In the genomic region with DNA sequence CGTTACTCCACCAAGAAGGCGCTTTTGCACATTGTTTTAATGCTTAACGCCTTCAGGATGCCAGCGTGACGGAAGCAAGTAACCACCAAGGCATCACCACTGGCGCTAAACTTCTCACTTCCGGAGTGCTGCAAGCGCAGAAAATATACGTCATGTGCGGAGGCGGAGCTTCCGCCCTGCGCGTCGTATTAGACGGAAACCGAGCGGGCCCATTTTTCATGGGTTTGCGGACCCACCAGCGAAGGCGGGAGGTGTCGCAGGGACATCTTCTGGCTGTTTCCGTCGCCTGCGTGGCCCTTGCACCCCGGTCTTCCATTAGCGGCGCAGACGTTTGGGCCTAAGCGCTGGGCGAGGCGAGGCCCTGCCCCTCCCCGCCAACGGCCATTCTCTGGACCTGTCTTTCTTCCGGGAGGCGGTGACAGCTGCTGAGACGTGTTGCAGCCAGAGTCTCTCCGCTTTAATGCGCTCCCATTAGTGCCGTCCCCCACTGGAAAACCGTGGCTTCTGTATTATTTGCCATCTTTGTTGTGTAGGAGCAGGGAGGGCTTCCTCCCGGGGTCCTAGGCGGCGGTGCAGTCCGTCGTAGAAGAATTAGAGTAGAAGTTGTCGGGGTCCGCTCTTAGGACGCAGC, we compare ENCODE assay signal across 8 cellular contexts. TPM values are rescaled to one million over a fixed set of nuclear protein-coding genes. Genes with fewer than 3 reads are reported as not detected.
DNase-seq lines count a peak whose midpoint lies in the region; ATAC-seq, FAIRE-seq and TF ChIP-seq lines count a peak whose summit lies in the region.

A gene (plus strand): TSS at position 403 of the 631 bp plus-strand sequence. CDS start 235 bp downstream, outside the sequence.

- H2AFZ ChIP-seq in HepG2 (ENCODE audit: low read length), result peak within 1 kb of the TSS; percentile 93

- H3K4me3 ChIP-seq in HepG2 (replicated peaks in 1 of 3; ENCODE audit: insufficient read depth in 1 of 3, low read depth in 2 of 3, low read length in 3 of 3), result peak within 1 kb of the TSS; percentile 86 to 94 (median 89)

- POLR2A ChIA-PET in HepG2 (lab: Yijun Ruan, JAX), result interaction anchor here (0.7 to 2.1 kb wide), 8 partner anchors 10 to 267 kb away, joined by 3 to 31 read pairs (median 4); a partner anchor contains a TSS

- FAIRE-seq in HepG2 (lab: Jason Lieb, UNC), result peak; percentile 96

- H3K9ac ChIP-seq in HepG2 (ENCODE audit: insufficient read depth, low read depth, low read length), result peak within 1 kb of the TSS; percentile 86

- H3K4me1 ChIP-seq in HepG2 (ENCODE audit: insufficient read depth, low read length), result peaks cover 15% of the 10 kb centered on the region

- peak; percentile 87 for ATAC-seq in GM19395 (IDR thresholded peaks at IDR 0.05; ENCODE audit: unreplicated experiment)
- ATAC-seq in HG03565 (IDR thresholded peaks at IDR 0.05; ENCODE audit: unreplicated experiment), result peak; percentile 78
- peak; percentile 97 for ATAC-seq in HepG2

- peak within 1 kb of the TSS; percentile 91 for H3K4me2 ChIP-seq in HepG2 (ENCODE audit: low read depth, low read length)

- H3K27ac ChIP-seq in C4-2B, result peak within 1 kb of the TSS; percentile 89
- H3K27ac ChIP-seq in HepG2 (ENCODE audit: extremely low read length, insufficient read depth, low read length), result peak within 1 kb of the TSS; percentile 90

- BruUV-seq in HepG2 (replicated peaks; lab: Mats Ljungman, UMichigan), result no TSS peak

- peaks cover 32% of the 10 kb centered on the region for H3K79me2 ChIP-seq in HepG2 (ENCODE audit: insufficient read depth, low read length)

- TF ChIP-seq EP300 in HepG2 (IDR thresholded peaks at IDR 0.05; ENCODE audit: low read depth in 2 of 2, low read length in 2 of 2) (peak in 1 of 2 experiments; percentile 36; a peak in 1 of 4 replicates), HepG2 (CRISPR knock-in tag; IDR thresholded peaks at IDR 0.05; ENCODE audit: borderline replicate concordance) (0 out of 2 replicates have a peak, but pooled peaks have one; percentile 39)

- H4K20me1 ChIP-seq in HepG2 (ENCODE audit: insufficient read depth, low read length), result 0 out of 2 replicates have a peak, but pooled peaks cover 3% of the 10 kb centered on the region

- TF ChIP-seq RAD21 in HepG2 (CRISPR knock-in tag; IDR thresholded peaks at IDR 0.05), result peak; percentile 47

- no peaks in the 10 kb centered on the region for H3K9me3 ChIP-seq in HepG2 (ENCODE audit: low read length)

- 0% methylated on average over 1 of the region's 49 CpGs for WGBS in HepG2 (ENCODE audit: low lambda C conversion rate)

- no peaks in the 10 kb centered on the region; a peak in 1 of 5 replicates for H3K27me3 ChIP-seq in HepG2 (ENCODE audit: control insufficient read depth in 1 of 2, insufficient read depth in 2 of 2, low read length in 2 of 2)

- in situ Hi-C loops in HepG2 (cut with HindIII; ENCODE audit: extremely low pct_ligation_motif_present, low pct_unique_long_range_greater_than_20kb), result loop anchor here (5.0 kb wide), 1 partner anchor 248 kb away; a partner anchor contains a TSS

- TF ChIP-seq CTCF in C4-2B (conservative IDR thresholded peaks at IDR 0.05) (peak; percentile 2; the same call in 1 of the 2 replicates), HepG2 (CRISPR knock-in tag; IDR thresholded peaks at IDR 0.05) (peak; percentile 85)

- intact Hi-C loops in HepG2 (cut with micrococcal nuclease; ENCODE audit: unreplicated experiment), result loop anchor here (1.0 kb wide), 1 partner anchor 249 kb away; a partner anchor contains a TSS

- CTCF ChIA-PET in HepG2 (lab: Yijun Ruan, JAX; ENCODE audit: low intra/inter-chr PET ratio, low total read pairs), result interaction anchor here (0.9 kb wide), 1 partner anchor 119 kb away, joined by 4 read pairs; no protein-coding TSS in a partner anchor

- peak; percentile 98 for DNase-seq in NCI-H82 (lab: John Stamatoyannopoulos, UW)
- peak; percentile 94 to 96 for DNase-seq in activated CD4-positive, alpha-beta T cell treated with anti-CD3 and anti-CD28 coated beads, Interleukin-2, amount 50 U/mL, for 48 hours
- peak; percentile 96 for DNase-seq in dermis blood vessel endothelial cell
- DNase-seq in HepG2 (ENCODE audit: low spot score), result peak; percentile 92
- peak; percentile 93 for DNase-seq in stimulated activated CD4-positive, alpha-beta T cell treated with anti-CD3 and anti-CD28 coated beads, Interleukin-4, amount 100 ng/mL, for 1 hour

- peaks cover 0 to 4% of the 10 kb centered on the region in 2 experiments; a peak in 1 of 5 replicates for H3K36me3 ChIP-seq in HepG2 (replicated peaks in 1 of 2; ENCODE audit: control insufficient read depth in 1 of 2, insufficient read depth in 2 of 2, low read length in 2 of 2)

- TF ChIP-seq POLR2A in HepG2 (IDR thresholded peaks at IDR 0.05; ENCODE audit: insufficient read depth in 1 of 2, low read depth in 2 of 2, low read length in 2 of 2), result peak; percentile 77 to 92

TF ChIP-seq in HepG2, 621 proteins besides CTCF, POLR2A, EP300 and RAD21 (continues in another document):
- TF ChIP-seq ZSCAN30 (CRISPR knock-in tag; IDR thresholded peaks at IDR 0.05), result no peak
- TF ChIP-seq ZSCAN29 (CRISPR knock-in tag; conservative IDR thresholded peaks at IDR 0.05), result peak; percentile 77; the same call in 1 of the 2 replicates
- TF ChIP-seq, protein P1, sequence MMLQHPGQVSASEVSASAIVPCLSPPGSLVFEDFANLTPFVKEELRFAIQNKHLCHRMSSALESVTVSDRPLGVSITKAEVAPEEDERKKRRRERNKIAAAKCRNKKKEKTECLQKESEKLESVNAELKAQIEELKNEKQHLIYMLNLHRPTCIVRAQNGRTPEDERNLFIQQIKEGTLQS (CRISPR knock-in tag; IDR thresholded peaks at IDR 0.05), result peak; percentile 69; the same call in 1 of the 2 replicates
- TF ChIP-seq ZIK1 (CRISPR knock-in tag; IDR thresholded peaks at IDR 0.05; ENCODE audit: borderline replicate concordance, low read depth), result no peak
- TF ChIP-seq EED (CRISPR knock-in tag; IDR thresholded peaks at IDR 0.05), result 0 out of 2 replicates have a peak, but pooled peaks have one; percentile 61
- no peak for TF ChIP-seq NBN (conservative IDR thresholded peaks at IDR 0.05)
- TF ChIP-seq ZNF737 (CRISPR knock-in tag; IDR thresholded peaks at IDR 0.05; ENCODE audit: borderline replicate concordance), result peak; percentile 45; the same call in 1 of the 2 replicates
- TF ChIP-seq GTF2F1 (IDR thresholded peaks at IDR 0.05; ENCODE audit: low read length), result no peak
- no peak for TF ChIP-seq SRSF4 (IDR thresholded peaks at IDR 0.05; ENCODE audit: low read depth, low read length, poor library complexity, severe bottlenecking)
- no peak for TF ChIP-seq TEAD2 (CRISPR knock-in tag; IDR thresholded peaks at IDR 0.05)
- TF ChIP-seq ZNF468 (CRISPR knock-in tag; IDR thresholded peaks at IDR 0.05), result no peak
- no peak for TF ChIP-seq NCOR1 (IDR thresholded peaks at IDR 0.05; ENCODE audit: borderline replicate concordance, low read length)
- no peak for TF ChIP-seq XBP1 (CRISPR knock-in tag; IDR thresholded peaks at IDR 0.05)
- no peak for TF ChIP-seq ARNT (IDR thresholded peaks at IDR 0.05)
- no peak for TF ChIP-seq ZNF709 (CRISPR knock-in tag; IDR thresholded peaks at IDR 0.05)
- TF ChIP-seq, protein P2, sequence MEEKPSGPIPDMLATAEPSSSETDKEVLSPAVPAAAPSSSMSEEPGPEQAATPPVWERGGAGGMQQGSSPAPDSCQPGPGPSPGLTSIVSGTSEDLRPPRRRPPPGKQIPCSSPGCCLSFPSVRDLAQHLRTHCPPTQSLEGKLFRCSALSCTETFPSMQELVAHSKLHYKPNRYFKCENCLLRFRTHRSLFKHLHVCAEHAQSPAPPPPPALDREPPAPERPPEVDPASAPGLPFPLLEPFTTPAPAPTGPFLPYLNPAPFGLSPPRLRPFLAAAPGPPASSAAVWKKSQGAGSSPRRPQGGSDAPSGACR (CRISPR knock-in tag; IDR thresholded peaks at IDR 0.05), result peak; percentile 92
- no peak for TF ChIP-seq ZBTB8A (CRISPR knock-in tag; IDR thresholded peaks at IDR 0.05; ENCODE audit: borderline replicate concordance, low read depth)
- TF ChIP-seq ZNF350 (CRISPR knock-in tag; IDR thresholded peaks at IDR 0.05; ENCODE audit: borderline replicate concordance, low read depth), result peak; percentile 96
- TF ChIP-seq NFE2L1 (CRISPR knock-in tag; IDR thresholded peaks at IDR 0.05; ENCODE audit: borderline replicate concordance), result no peak

RNA-seq across cellular contexts. Expression of the gene that starts here (rescaled TPM):
- total RNA-seq in dermis blood vessel endothelial cell (51.9 and 54.9 TPM in 2 replicates), HepG2 (2016; rRNA removed; fragmentation: Illumina TruSeq; extraction: Trizol) (32.7 and 35.5 TPM in 2 replicates)
- total RNA-seq in HepG2 (2016; cell fraction: cytosol; rRNA removed; fragmentation: Illumina TruSeq; extraction: Trizol; ENCODE audit: low read depth), result 6.1 and 7.3 TPM in 2 replicates
- 34.4 and 35.7 TPM in 2 replicates for total RNA-seq in HepG2 (2016; cell fraction: insoluble cytoplasmic fraction; rRNA removed; fragmentation: Illumina TruSeq; extraction: Trizol)
- total RNA-seq in HepG2 (2016; cell fraction: membrane; rRNA removed; fragmentation: Illumina TruSeq; extraction: Trizol), result 9.1 and 9.9 TPM in 2 replicates
- 39.1 and 44.7 TPM in 2 replicates for total RNA-seq in HepG2 (2016; cell fraction: nucleus; rRNA removed; fragmentation: Illumina TruSeq; extraction: Trizol)
- 12.9 and 14.5 TPM in 2 replicates for polyA plus RNA-seq in HepG2 (2011; rRNA removed)
- polyA plus RNA-seq in HepG2 (2011; cell fraction: cytosol; rRNA removed), result 3.8 and 6.7 TPM in 2 replicates
- 28.0 and 29.1 TPM in 2 replicates for polyA plus RNA-seq in HepG2 (2011; cell fraction: nucleus; rRNA removed)
- polyA plus RNA-seq in HepG2 (2012), result 15.7 and 24.5 TPM in 2 replicates
- 2.0 and 2.7 TPM in 2 replicates for polyA plus RNA-seq in HepG2 (2016; cell fraction: cytosol; fragmentation: Illumina TruSeq; extraction: Trizol; ENCODE audit: low read depth)
- 28.3 and 31.2 TPM in 2 replicates for polyA plus RNA-seq in HepG2 (2016; cell fraction: insoluble cytoplasmic fraction; fragmentation: Illumina TruSeq; extraction: Trizol; ENCODE audit: low read depth)
- polyA plus RNA-seq in HepG2 (2016; cell fraction: membrane; fragmentation: Illumina TruSeq; extraction: Trizol; ENCODE audit: low read depth), result 3.7 and 4.4 TPM in 2 replicates
- polyA plus RNA-seq in HepG2 (2016; cell fraction: nucleus; fragmentation: Illumina TruSeq; extraction: Trizol; ENCODE audit: insufficient read depth, low read depth), result 82.8 and 90.6 TPM in 2 replicates
- polyA minus RNA-seq in HepG2 (2011; rRNA and poly(A)+ RNA removed; ENCODE audit: low replicate concordance), result 12.6 and 24.1 TPM in 2 replicates
- polyA minus RNA-seq in HepG2 (2011; cell fraction: cytosol; rRNA and poly(A)+ RNA removed), result 11.8 and 13.1 TPM in 2 replicates
- 31.8 and 49.9 TPM in 2 replicates for polyA minus RNA-seq in HepG2 (2011; cell fraction: nucleus; rRNA and poly(A)+ RNA removed)

Comparison
In these comparisons a context has a peak if more than half of its experiments do, and no peak if none do; other contexts are left out.
1. Peak in every context shown above with its lines: DNase-seq, ATAC-seq, H3K4me3 ChIP-seq and H3K27ac ChIP-seq.